ENCODE assay signal across 10 cellular contexts in the genomic region with DNA sequence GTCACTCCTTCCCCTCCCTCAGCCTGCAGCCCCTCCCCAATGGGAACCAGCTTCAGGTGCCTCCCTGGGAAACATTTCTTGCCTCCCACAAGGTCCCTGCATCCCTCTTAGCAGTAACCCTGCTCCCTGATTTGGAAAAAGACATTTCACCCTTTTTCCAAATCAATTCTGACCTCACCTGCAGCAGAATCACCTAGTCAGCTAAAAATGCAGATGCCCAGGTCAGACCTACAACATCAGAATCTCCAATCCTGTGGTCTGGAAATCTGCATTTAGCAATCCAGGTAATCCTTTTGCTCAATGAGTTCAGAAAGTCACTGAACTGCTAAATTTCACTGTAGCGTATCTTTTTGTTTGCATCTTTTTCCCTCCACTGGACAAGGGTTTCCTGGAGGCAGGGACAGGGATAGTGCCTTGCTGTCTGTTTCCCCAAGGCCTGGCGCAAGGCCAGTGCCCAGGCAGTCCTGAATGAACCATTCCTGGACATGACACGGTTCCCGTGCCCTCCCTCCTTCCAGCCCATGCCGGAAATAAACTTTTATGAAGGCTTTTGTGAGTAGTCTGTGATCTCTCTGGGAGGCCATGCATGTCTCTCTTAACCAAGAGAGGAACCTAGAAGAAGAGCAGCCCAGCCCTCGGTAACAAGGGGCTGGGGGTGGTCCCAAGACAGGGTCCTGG. TPM values are rescaled to one million over a fixed set of nuclear protein-coding genes. Genes with fewer than 3 reads are reported as not detected.
A peak's percentile ranks its signal among the peaks of the same experiment; 100 is the strongest.
DNase-seq lines count a peak whose midpoint lies in the region; FAIRE-seq and TF ChIP-seq lines count a peak whose summit lies in the region.
"Had no signal": no experiment of that assay in that cellular context is flagged by ENCODE, and none has a peak within 500 bp of the region (broad histone marks: within the 10 kb centered on the region; RNA-seq: fewer than 3 reads in every experiment).

No MANE protein-coding gene starts in this region.

- H3K4me3 ChIP-seq in esophagus muscularis mucosa = no peak overlapping the region
- H3K4me3 ChIP-seq: ascending aorta had no signal

- no peaks in the 10 kb centered on the region for H3K9me3 ChIP-seq in esophagus muscularis mucosa
- H3K9me3 ChIP-seq: ascending aorta had no signal

- H3K9me3 Mint-ChIP-seq in neural crest cell = no peaks in the 10 kb centered on the region
- H3K9me3 Mint-ChIP-seq in activated T-cell treated with anti-CD3 and anti-CD28 coated beads, Interleukin-2, amount 50 U/mL, for 24 hours = no peaks in the 10 kb centered on the region

- H3K27ac ChIP-seq in esophagus muscularis mucosa (replicated peaks in 1 of 4) = peak overlapping the region in 1 of 4 donors; percentile 31
- H3K27ac ChIP-seq: ascending aorta had no signal

- in situ Hi-C loops in Caki2 (cut with HindIII; ENCODE audit: low pct_unique_long_range_greater_than_20kb, low sequenced_read_pairs) = no loop called here

- H3K36me3 Mint-ChIP-seq in neural crest cell (ENCODE audit: low read depth) = no peaks in the 10 kb centered on the region
- no peaks in the 10 kb centered on the region for H3K36me3 Mint-ChIP-seq in activated T-cell treated with anti-CD3 and anti-CD28 coated beads, Interleukin-2, amount 50 U/mL, for 24 hours (ENCODE audit: low read depth)

- peak; percentile 33 for TF ChIP-seq EP300 in esophagus muscularis mucosa (IDR thresholded peaks at IDR 0.05)

- TF ChIP-seq POLR2A in esophagus muscularis mucosa (IDR thresholded peaks at IDR 0.05; ENCODE audit: low read depth) = no peak

- peak overlapping the region; percentile 87 for H3K27ac Mint-ChIP-seq in neural crest cell (ENCODE audit: unreplicated experiment)
- H3K27ac Mint-ChIP-seq in activated T-cell treated with anti-CD3 and anti-CD28 coated beads, Interleukin-2, amount 50 U/mL, for 24 hours = no peak overlapping the region

- H3K4me1 Mint-ChIP-seq in neural crest cell = peaks cover 64% of the 10 kb centered on the region
- H3K4me1 Mint-ChIP-seq in activated T-cell treated with anti-CD3 and anti-CD28 coated beads, Interleukin-2, amount 50 U/mL, for 24 hours (ENCODE audit: low read depth) = peaks cover 12% of the 10 kb centered on the region

- H3K4me1 ChIP-seq in esophagus muscularis mucosa = peaks cover 10 to 37% (median 32%) of the 10 kb centered on the region in 4 donors
- H3K4me1 ChIP-seq: ascending aorta had no signal

- WGBS in esophagus muscularis mucosa = 35% methylated on average over 6 of the region's 6 CpGs

- H3K27me3 Mint-ChIP-seq in neural crest cell (ENCODE audit: low read depth) = no peaks in the 10 kb centered on the region
- H3K27me3 Mint-ChIP-seq in activated T-cell treated with anti-CD3 and anti-CD28 coated beads, Interleukin-2, amount 50 U/mL, for 24 hours = peaks cover 49% of the 10 kb centered on the region

- no peak for TF ChIP-seq CTCF in esophagus muscularis mucosa (IDR thresholded peaks at IDR 0.05)
- TF ChIP-seq CTCF in neural crest cell (conservative IDR thresholded peaks at IDR 0.05) = no peak

- H3K4me3 Mint-ChIP-seq in neural crest cell = peak overlapping the region; percentile 21
- no peak overlapping the region for H3K4me3 Mint-ChIP-seq in activated T-cell treated with anti-CD3 and anti-CD28 coated beads, Interleukin-2, amount 50 U/mL, for 24 hours

- DNase-seq in Caki2 (ENCODE audit: low read depth) (peak; percentile 70), RCC 7860 (ENCODE audit: low spot score) (peak; percentile 79), esophagus muscularis mucosa (ENCODE audit: extremely low spot score) (no peak), neural crest cell (ENCODE audit: low read depth, low spot score) (no peak), NCI-H446 treated with DMSO at 0.1 percent for 48 hours (lab: John Stamatoyannopoulos, UW) (no peak), cortex of kidney (lab: John Stamatoyannopoulos, UW) (no peak)
- DNase-seq in stimulated activated naive CD4-positive, alpha-beta T cell treated with Interleukin-2 at 50 U/mL for 16 hours (lab: John Stamatoyannopoulos, UW) = no peak
- DNase-seq in activated T-cell treated with anti-CD3 and anti-CD28 coated beads, Interleukin-2, amount 50 U/mL, for 24 hours = no peak
- DNase-seq: DMS79 treated with DMSO at 0.1 percent for 48 hours had no signal

- no peaks in the 10 kb centered on the region for H3K36me3 ChIP-seq in esophagus muscularis mucosa
- H3K36me3 ChIP-seq: ascending aorta had no signal

- FAIRE-seq in RCC 7860 (lab: Jason Lieb, UNC) = peak; percentile 87

- intact Hi-C loops in esophagus muscularis mucosa (cut with DNase I) = no loop called here

- H3K27me3 ChIP-seq in esophagus muscularis mucosa = no peaks in the 10 kb centered on the region
- H3K27me3 ChIP-seq: ascending aorta had no signal

RNA-seq across cellular contexts. Expression of a gene that starts 44.0 kb away (rescaled TPM):
- not detected in 2 replicates for total RNA-seq in Caki2 (2014; rRNA removed; shearing (Covaris generic); ENCODE audit: low replicate concordance)
- total RNA-seq in esophagus muscularis mucosa (1 to 10 TPM; 1.2 to 4.2 (median 2.6) TPM), neural crest cell (8.1 and 9.5 TPM in 2 replicates)

Comparison
In these comparisons a context has a peak if more than half of its experiments do, and no peak if none do; other contexts are left out.
1. DNase-seq: peak in Caki2 (single experiment) and RCC 7860 (single experiment); none in esophagus muscularis mucosa (single experiment), neural crest cell (single experiment), NCI-H446 treated with DMSO at 0.1 percent for 48 hours (single experiment), stimulated activated naive CD4-positive, alpha-beta T cell treated with Interleukin-2 at 50 U/mL for 16 hours (single experiment), cortex of kidney (single experiment) and activated T-cell treated with anti-CD3 and anti-CD28 coated beads, Interleukin-2, amount 50 U/mL, for 24 hours (single experiment).